In the genomic region with DNA sequence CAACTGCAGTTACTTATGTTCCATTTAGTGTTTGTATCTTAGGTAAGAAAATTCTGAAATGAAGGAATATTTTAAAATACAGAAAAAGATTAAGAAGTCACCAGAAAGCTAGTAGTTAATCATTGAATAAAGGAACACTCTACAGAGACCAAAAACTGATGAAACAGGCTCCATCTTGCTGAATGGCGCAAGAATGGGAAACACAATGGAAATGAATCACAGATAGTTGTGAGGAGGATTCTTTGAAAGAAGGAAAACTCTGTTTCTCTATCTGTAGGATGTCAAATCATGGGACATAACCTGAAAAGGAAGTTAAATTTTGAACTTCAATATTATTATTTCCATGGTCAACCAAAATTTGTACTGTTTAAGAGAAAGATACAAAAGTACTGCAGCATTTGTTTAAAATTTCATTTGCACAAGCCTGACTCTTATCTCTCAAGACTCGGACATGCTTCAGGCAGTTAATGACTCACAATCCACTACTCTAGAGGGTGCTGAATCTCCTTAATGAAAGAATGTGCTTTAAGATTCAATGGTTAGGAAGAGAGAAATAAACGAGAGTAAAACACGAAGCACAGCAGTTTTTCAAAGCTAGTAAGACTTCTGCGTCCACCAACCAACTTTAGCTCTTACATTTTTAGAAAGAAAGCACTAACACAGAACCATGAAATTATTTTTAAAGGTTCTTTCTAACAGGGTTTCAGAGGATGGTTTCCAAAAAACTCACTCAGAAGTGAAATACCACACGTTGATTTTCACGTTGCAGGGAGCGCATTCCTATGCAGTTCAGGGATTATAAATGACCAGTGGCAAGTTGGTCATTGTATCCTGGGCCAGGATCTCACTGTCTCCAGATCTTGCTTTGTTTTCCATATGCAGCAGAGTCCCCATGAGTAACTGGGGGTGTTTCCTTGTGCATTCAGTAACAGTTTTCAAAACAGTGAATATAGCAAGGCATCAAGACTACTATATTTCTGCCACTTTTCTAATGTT, we compare ENCODE assay signal across 18 cellular contexts.
DNase-seq lines count a peak whose midpoint lies in the region; ATAC-seq, FAIRE-seq and TF ChIP-seq lines count a peak whose summit lies in the region.
"Had no signal": no experiment of that assay in that cellular context is flagged by ENCODE, and none has a peak within 500 bp of the region (broad histone marks: within the 10 kb centered on the region; RNA-seq: fewer than 3 reads in every experiment).

No MANE protein-coding gene starts in this region.

- H3K4me3 ChIP-seq in A549 (no peak overlapping the region), epithelial cell of esophagus (ENCODE audit: low read length) (no peak overlapping the region), left lung (no peak overlapping the region)
- H3K4me3 ChIP-seq: GM23248 had no signal

- POLR2A ChIA-PET in A549 (lab: Yijun Ruan, JAX) = no interaction called here

- H3K27ac Mint-ChIP-seq in activated CD4-positive, alpha-beta T cell treated with anti-CD3 and anti-CD28 coated beads, Interleukin-2, amount 10 ng/mL, durations not matched to agents 24 days and 14 days = no peak overlapping the region
- H3K27ac Mint-ChIP-seq: activated B cell treated with CpG ODN at 0.5 μM for 24 hours; activated CD8-positive, alpha-beta memory T cell treated with anti-CD3 and anti-CD28 coated beads, Interleukin-2, amount 10 ng/mL, durations not matched to agents 7 days and 5 days; stimulated activated naive CD8-positive, alpha-beta T cell treated with anti-CD3 and anti-CD28 coated beads, Interleukin-15, Interleukin-2, amounts not matched to agents 100 ng/mL and 50 ng/mL, for 24 hours had no signal

- no peaks in the 10 kb centered on the region for H3K9me3 ChIP-seq in A549
- H3K9me3 ChIP-seq in left lung = no peaks in the 10 kb centered on the region

- no peak for TF ChIP-seq EP300 in A549 (IDR thresholded peaks at IDR 0.05)

- ATAC-seq in A549 = no peak
- peak; percentile 70 for ATAC-seq in left lung
- ATAC-seq in GM19397 (IDR thresholded peaks at IDR 0.05; ENCODE audit: unreplicated experiment) = no peak
- ATAC-seq: activated CD8-positive, alpha-beta memory T cell treated with anti-CD3 and anti-CD28 coated beads, Interleukin-2, amount 10 ng/mL, durations not matched to agents 7 days and 5 days had no signal

- intact Hi-C loops in left lung (cut with DNase I) = no loop called here
- intact Hi-C loops in activated CD4-positive, alpha-beta T cell treated with anti-CD3 and anti-CD28 coated beads, Interleukin-2, amount 10 ng/mL, durations not matched to agents 24 days and 14 days (cut with micrococcal nuclease) = no loop called here

- FAIRE-seq in A549 (lab: Jason Lieb, UNC) = peak; percentile 13

- H3K4me3 Mint-ChIP-seq in activated CD4-positive, alpha-beta T cell treated with anti-CD3 and anti-CD28 coated beads, Interleukin-2, amount 10 ng/mL, durations not matched to agents 24 days and 14 days = no peak overlapping the region
- H3K4me3 Mint-ChIP-seq: activated B cell treated with CpG ODN at 0.5 μM for 24 hours; activated CD8-positive, alpha-beta memory T cell treated with anti-CD3 and anti-CD28 coated beads, Interleukin-2, amount 10 ng/mL, durations not matched to agents 7 days and 5 days; stimulated activated naive CD8-positive, alpha-beta T cell treated with anti-CD3 and anti-CD28 coated beads, Interleukin-15, Interleukin-2, amounts not matched to agents 100 ng/mL and 50 ng/mL, for 24 hours had no signal

- H3K27ac ChIP-seq in A549 (no peak overlapping the region), left lung (no peak overlapping the region)
- H3K27ac ChIP-seq: GM23248 had no signal

- peaks cover 15% of the 10 kb centered on the region for H3K27me3 Mint-ChIP-seq in activated CD4-positive, alpha-beta T cell treated with anti-CD3 and anti-CD28 coated beads, Interleukin-2, amount 10 ng/mL, durations not matched to agents 24 days and 14 days

- no peaks in the 10 kb centered on the region for H3K36me3 ChIP-seq in left lung

- no peaks in the 10 kb centered on the region for H3K9me3 Mint-ChIP-seq in activated CD4-positive, alpha-beta T cell treated with anti-CD3 and anti-CD28 coated beads, Interleukin-2, amount 10 ng/mL, durations not matched to agents 24 days and 14 days
- H3K9me3 Mint-ChIP-seq: activated B cell treated with CpG ODN at 0.5 μM for 24 hours; stimulated activated naive CD8-positive, alpha-beta T cell treated with anti-CD3 and anti-CD28 coated beads, Interleukin-15, Interleukin-2, amounts not matched to agents 100 ng/mL and 50 ng/mL, for 24 hours had no signal

- WGBS in A549 (ENCODE audit: missing lambda C conversion rate) = 11% methylated on average over 8 of the region's 8 CpGs

- peaks cover 0 to 9% of the 10 kb centered on the region in 2 donors for H3K27me3 ChIP-seq in left lung

- H3K36me3 Mint-ChIP-seq in activated CD4-positive, alpha-beta T cell treated with anti-CD3 and anti-CD28 coated beads, Interleukin-2, amount 10 ng/mL, durations not matched to agents 24 days and 14 days (ENCODE audit: low read depth) = no peaks in the 10 kb centered on the region
- H3K36me3 Mint-ChIP-seq: activated CD8-positive, alpha-beta memory T cell treated with anti-CD3 and anti-CD28 coated beads, Interleukin-2, amount 10 ng/mL, durations not matched to agents 7 days and 5 days had no signal

- TF ChIP-seq CTCF in A549 (IDR thresholded peaks at IDR 0.05) (no peak), epithelial cell of esophagus (IDR thresholded peaks at IDR 0.05; ENCODE audit: insufficient read depth, low read depth, low read length, missing control alignments) (no peak), left lung (IDR thresholded peaks at IDR 0.05) (no peak)

- no peak for DNase-seq in A549 (ENCODE audit: low read depth in 1 of 2, low spot score in 1 of 2)
- DNase-seq in NCI-H226 = peak; percentile 87
- peak; percentile 68 for DNase-seq in epithelial cell of esophagus (ENCODE audit: low read depth)
- DNase-seq in left lung = no peak
- no peak for DNase-seq in stimulated activated CD4-positive, alpha-beta T cell treated with anti-CD3 and anti-CD28 coated beads, Interleukin-4, amount 100 ng/mL, for 24 hours
- no peak for DNase-seq in activated CD4-positive, alpha-beta T cell treated with anti-CD3 and anti-CD28 coated beads, Interleukin-2, amount 10 ng/mL, durations not matched to agents 24 days and 14 days
- DNase-seq in DMS53 (lab: John Stamatoyannopoulos, UW) = no peak
- DNase-seq: activated B cell treated with CpG ODN at 0.5 μM for 24 hours; activated CD8-positive, alpha-beta memory T cell treated with anti-CD3 and anti-CD28 coated beads, Interleukin-2, amount 10 ng/mL, durations not matched to agents 7 days and 5 days; activated naive CD4-positive, alpha-beta T cell treated with Interleukin-2 at 50 U/mL for 16 hours; caudate nucleus; GF-D8; GM23248; hippocampal formation; NCI-H2227 treated with DMSO at 0.1 percent for 48 hours; SW 1271 had no signal

- no peaks in the 10 kb centered on the region for H3K4me1 Mint-ChIP-seq in activated CD4-positive, alpha-beta T cell treated with anti-CD3 and anti-CD28 coated beads, Interleukin-2, amount 10 ng/mL, durations not matched to agents 24 days and 14 days
- H3K4me1 Mint-ChIP-seq: activated B cell treated with CpG ODN at 0.5 μM for 24 hours; activated CD8-positive, alpha-beta memory T cell treated with anti-CD3 and anti-CD28 coated beads, Interleukin-2, amount 10 ng/mL, durations not matched to agents 7 days and 5 days had no signal

- H3K4me2 ChIP-seq in A549 = peak overlapping the region; percentile 24; the same call in 1 of the 3 replicates

- TF ChIP-seq POLR2A in A549 (IDR thresholded peaks at IDR 0.05; ENCODE audit: low read length) = no peak

- no peak for TF ChIP-seq RAD21 in A549 (conservative IDR thresholded peaks at IDR 0.05 in 1 of 2, IDR thresholded peaks at IDR 0.05 in 1 of 2)

- H3K4me1 ChIP-seq in A549 (no peaks in the 10 kb centered on the region), left lung (no peaks in the 10 kb centered on the region)

- CTCF ChIA-PET in A549 (lab: Yijun Ruan, JAX) = no interaction called here

TF ChIP-seq in A549, 52 proteins besides CTCF, POLR2A, EP300 and RAD21:
- TF ChIP-seq CEBPB (IDR thresholded peaks at IDR 0.05) (0 out of 4 replicates have a peak, but pooled peaks of 1 of the 2 experiments have one; percentile 17), MAFK (IDR thresholded peaks at IDR 0.05; ENCODE audit: partially characterized antibody) (no peak)
- TF ChIP-seq, protein P1, sequence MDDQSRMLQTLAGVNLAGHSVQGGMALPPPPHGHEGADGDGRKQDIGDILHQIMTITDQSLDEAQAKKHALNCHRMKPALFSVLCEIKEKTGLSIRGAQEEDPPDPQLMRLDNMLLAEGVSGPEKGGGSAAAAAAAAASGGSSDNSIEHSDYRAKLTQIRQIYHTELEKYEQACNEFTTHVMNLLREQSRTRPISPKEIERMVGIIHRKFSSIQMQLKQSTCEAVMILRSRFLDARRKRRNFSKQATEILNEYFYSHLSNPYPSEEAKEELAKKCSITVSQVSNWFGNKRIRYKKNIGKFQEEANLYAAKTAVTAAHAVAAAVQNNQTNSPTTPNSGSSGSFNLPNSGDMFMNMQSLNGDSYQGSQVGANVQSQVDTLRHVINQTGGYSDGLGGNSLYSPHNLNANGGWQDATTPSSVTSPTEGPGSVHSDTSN (IDR thresholded peaks at IDR 0.05) = no peak

Comparison
In these comparisons a context has a peak if more than half of its experiments do, and no peak if none do; other contexts are left out.
1. DNase-seq: peak in NCI-H226 (single experiment) and epithelial cell of esophagus (single experiment); none in A549 (0 of 2), left lung (0 of 2), stimulated activated CD4-positive, alpha-beta T cell treated with anti-CD3 and anti-CD28 coated beads, Interleukin-4, amount 100 ng/mL, for 24 hours (single experiment), activated CD4-positive, alpha-beta T cell treated with anti-CD3 and anti-CD28 coated beads, Interleukin-2, amount 10 ng/mL, durations not matched to agents 24 days and 14 days (single experiment) and DMS53 (single experiment).